10 cellular contexts compared by ENCODE assay signal in the genomic region with DNA sequence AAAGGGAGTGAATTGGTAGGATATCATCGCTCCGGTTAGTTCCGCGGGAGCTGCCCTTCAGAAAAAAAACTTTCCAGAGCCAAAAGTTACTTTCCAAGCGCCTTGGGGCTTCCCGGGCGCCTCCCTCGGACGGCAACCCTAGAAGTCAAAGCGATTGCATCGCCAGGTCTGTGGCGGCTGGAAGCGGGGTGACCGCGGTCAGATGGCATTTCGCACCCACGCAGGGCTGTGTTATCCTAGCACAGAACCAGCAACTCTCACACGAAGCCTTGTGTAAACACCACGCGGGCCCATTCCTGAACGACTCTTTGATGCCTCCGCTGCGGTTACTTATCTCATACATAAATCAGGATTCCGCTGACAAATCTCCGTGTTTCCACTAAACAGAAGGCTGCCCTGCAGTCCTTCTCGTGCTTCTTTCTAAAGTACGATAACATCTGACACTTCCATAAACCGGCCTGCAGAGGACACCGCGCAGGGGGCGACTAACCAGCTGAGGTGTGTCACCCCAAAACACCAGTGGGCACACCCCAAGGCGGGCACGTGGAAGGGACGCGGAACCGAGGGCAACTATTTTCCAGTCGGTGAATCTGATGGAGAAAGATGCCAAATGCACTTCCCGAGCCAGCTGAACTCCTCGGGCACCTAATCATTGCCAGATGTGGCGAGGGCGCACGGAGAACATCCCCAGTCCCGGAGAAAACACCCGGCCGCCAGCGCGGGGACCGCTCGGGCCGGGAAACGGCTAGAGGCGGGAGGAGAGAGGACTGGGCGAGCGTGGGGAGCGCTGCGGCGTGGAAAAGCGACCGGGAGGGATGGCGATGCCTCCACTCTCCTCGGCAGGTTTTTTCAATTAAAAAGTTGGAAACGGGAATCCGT. TPM values are rescaled to one million over a fixed set of nuclear protein-coding genes. Genes with fewer than 3 reads are reported as not detected.
DNase-seq lines count a peak whose midpoint lies in the region; ATAC-seq and TF ChIP-seq lines count a peak whose summit lies in the region.
"Had no signal": no experiment of that assay in that cellular context is flagged by ENCODE, and none has a peak within 500 bp of the region (broad histone marks: within the 10 kb centered on the region; RNA-seq: fewer than 3 reads in every experiment).

No MANE protein-coding gene starts in this region.

- POLR2A ChIA-PET in activated CD4-positive, alpha-beta T cell treated with anti-CD3 and anti-CD28 coated beads for 36 hours (lab: Charles Lee), result no interaction called here

- H2AFZ ChIP-seq in neural cell (ENCODE audit: low read depth, low read length), result no peak overlapping the region

- H3K27ac Mint-ChIP-seq in endothelial cell (ENCODE audit: unreplicated experiment), result peak overlapping the region; percentile 36
- no peak overlapping the region for H3K27ac Mint-ChIP-seq in activated CD4-positive, alpha-beta T cell treated with anti-CD3 and anti-CD28 coated beads for 36 hours
- H3K27ac Mint-ChIP-seq: activated B cell treated with CpG ODN at 0.5 μM for 24 hours had no signal

- H4K20me1 ChIP-seq in neural cell (ENCODE audit: insufficient read depth), result no peaks in the 10 kb centered on the region

- H3K27me3 Mint-ChIP-seq in endothelial cell (ENCODE audit: unreplicated experiment), result peaks cover 20% of the 10 kb centered on the region
- H3K27me3 Mint-ChIP-seq in activated CD4-positive, alpha-beta T cell treated with anti-CD3 and anti-CD28 coated beads for 36 hours, result peaks cover 44% of the 10 kb centered on the region

- peak overlapping the region; percentile 65 for H3K4me3 ChIP-seq in neural cell (ENCODE audit: low read length)

- no peak for TF ChIP-seq RAD21 in neural cell (conservative IDR thresholded peaks at IDR 0.05)

- ATAC-seq in HG03175 (IDR thresholded peaks at IDR 0.05; ENCODE audit: unreplicated experiment) (no peak), GM19328 (IDR thresholded peaks at IDR 0.05; ENCODE audit: unreplicated experiment) (no peak)
- no peak for ATAC-seq in activated CD4-positive, alpha-beta T cell treated with anti-CD3 and anti-CD28 coated beads for 36 hours

- no peaks in the 10 kb centered on the region for H3K36me3 ChIP-seq in neural cell (ENCODE audit: insufficient read depth, low read length)
- H3K36me3 ChIP-seq: neutrophil had no signal

- H3K9me2 ChIP-seq in neural cell (ENCODE audit: insufficient read depth, low read length), result no peaks in the 10 kb centered on the region

- CTCF ChIA-PET in activated CD4-positive, alpha-beta T cell treated with anti-CD3 and anti-CD28 coated beads for 36 hours (lab: Charles Lee), result no interaction called here

- no peak for TF ChIP-seq EP300 in neural cell (conservative IDR thresholded peaks at IDR 0.05; ENCODE audit: poor library complexity, severe bottlenecking)

- peak; percentile 75 for DNase-seq in AG08396 (ENCODE audit: low spot score)
- peak; percentile 9 for DNase-seq in KBM-7
- DNase-seq in endothelial cell (ENCODE audit: low spot score), result peak; percentile 22
- DNase-seq in NCI-H1930 (lab: John Stamatoyannopoulos, UW), result no peak
- no peak for DNase-seq in activated CD4-positive, alpha-beta T cell treated with anti-CD3 and anti-CD28 coated beads for 36 hours
- DNase-seq: activated B cell treated with CpG ODN at 0.5 μM for 24 hours had no signal

- peaks cover 29% of the 10 kb centered on the region for H3K4me1 Mint-ChIP-seq in endothelial cell (ENCODE audit: unreplicated experiment)
- H3K4me1 Mint-ChIP-seq in activated CD4-positive, alpha-beta T cell treated with anti-CD3 and anti-CD28 coated beads for 36 hours, result peaks cover 5% of the 10 kb centered on the region

- intact Hi-C loops in activated CD4-positive, alpha-beta T cell treated with anti-CD3 and anti-CD28 coated beads for 36 hours (cut with DNase I, micrococcal nuclease), result loop anchor here in 1 of 2 experiments (5.0 kb wide), 1 partner anchor 403 kb away; the partner anchor contains the start of gene ADCYAP1

- peaks cover 18% of the 10 kb centered on the region for H3K36me3 Mint-ChIP-seq in endothelial cell (ENCODE audit: low read depth, unreplicated experiment)
- H3K36me3 Mint-ChIP-seq in activated CD4-positive, alpha-beta T cell treated with anti-CD3 and anti-CD28 coated beads for 36 hours (ENCODE audit: low read depth), result no peaks in the 10 kb centered on the region

- H3K9me3 Mint-ChIP-seq in endothelial cell (ENCODE audit: unreplicated experiment), result no peaks in the 10 kb centered on the region
- no peaks in the 10 kb centered on the region for H3K9me3 Mint-ChIP-seq in activated CD4-positive, alpha-beta T cell treated with anti-CD3 and anti-CD28 coated beads for 36 hours (ENCODE audit: low read depth)
- H3K9me3 Mint-ChIP-seq: activated B cell treated with CpG ODN at 0.5 μM for 24 hours had no signal

- H3F3A ChIP-seq in neural cell (ENCODE audit: insufficient read depth, low read length, poor library complexity, severe bottlenecking), result no peaks in the 10 kb centered on the region

- H3K9ac ChIP-seq in neural cell (ENCODE audit: low read length), result peak overlapping the region; percentile 39

- peaks cover 40% of the 10 kb centered on the region for H3K27me3 ChIP-seq in neural cell (ENCODE audit: insufficient read depth, low read depth, low read length)

- H3K4me3 Mint-ChIP-seq in endothelial cell (ENCODE audit: unreplicated experiment), result peak overlapping the region; percentile 98
- no peak overlapping the region for H3K4me3 Mint-ChIP-seq in activated CD4-positive, alpha-beta T cell treated with anti-CD3 and anti-CD28 coated beads for 36 hours
- H3K4me3 Mint-ChIP-seq: activated B cell treated with CpG ODN at 0.5 μM for 24 hours had no signal

- TF ChIP-seq CTCF in endothelial cell (IDR thresholded peaks at IDR 0.05; ENCODE audit: unreplicated experiment) (no peak), neural cell (IDR thresholded peaks at IDR 0.05; ENCODE audit: poor library complexity, severe bottlenecking) (no peak)

- in situ Hi-C loops in KBM-7 (cut with MboI; ENCODE audit: low pct_unique_long_range_greater_than_20kb, low sequenced_read_pairs), result no loop called here

- no peak overlapping the region for H3K27ac ChIP-seq in neural cell (ENCODE audit: low read length)
- H3K27ac ChIP-seq: neutrophil had no signal

- H3K79me2 ChIP-seq in neural cell (replicated peaks; ENCODE audit: insufficient read depth, low read length), result no peaks in the 10 kb centered on the region

- H3K4me2 ChIP-seq in neural cell (ENCODE audit: low read length), result peak overlapping the region; percentile 89

- H3K9me3 ChIP-seq in neural cell (ENCODE audit: low read length), result no peaks in the 10 kb centered on the region
- H3K9me3 ChIP-seq: neutrophil had no signal

TF ChIP-seq in neural cell, 6 proteins besides CTCF, POLR2A, EP300 and RAD21:
- TF ChIP-seq POLR2AphosphoS5 (IDR thresholded peaks at IDR 0.05), result no peak
- TF ChIP-seq EZH2 (IDR thresholded peaks at IDR 0.05; ENCODE audit: borderline replicate concordance, insufficient read depth, low read length, poor library complexity, severe bottlenecking), result no peak
- no peak for TF ChIP-seq SMC3 (conservative IDR thresholded peaks at IDR 0.05; ENCODE audit: poor library complexity)
- no peak for TF ChIP-seq MXI1 (conservative IDR thresholded peaks at IDR 0.05; ENCODE audit: poor library complexity, severe bottlenecking)
- TF ChIP-seq TAF1 (IDR thresholded peaks at IDR 0.05; ENCODE audit: low read depth), result no peak
- TF ChIP-seq REST (IDR thresholded peaks at IDR 0.05; ENCODE audit: borderline replicate concordance), result no peak

RNA-seq across cellular contexts. Expression of gene COLEC12, which starts 0.9 kb away (rescaled TPM):
- total RNA-seq in endothelial cell (ENCODE audit: unreplicated experiment), result 157 TPM
- 0.42 and 0.76 TPM in 2 replicates for polyA plus RNA-seq in neural cell
- 0.24 and 0.58 TPM in 2 replicates for polyA minus RNA-seq in neural cell
- total RNA-seq in activated CD4-positive, alpha-beta T cell treated with anti-CD3 and anti-CD28 coated beads for 36 hours, result not detected
- total RNA-seq: activated B cell treated with CpG ODN at 0.5 μM for 24 hours had no signal

Comparison
In these comparisons a context has a peak if more than half of its experiments do, and no peak if none do; other contexts are left out.
1. DNase-seq: peak in AG08396 (single experiment), KBM-7 (single experiment) and endothelial cell (single experiment); none in NCI-H1930 (0 of 2) and activated CD4-positive, alpha-beta T cell treated with anti-CD3 and anti-CD28 coated beads for 36 hours (single experiment).
2. RNA of gene COLEC12, which starts 0.9 kb away (total RNA-seq): 157 TPM in endothelial cell (single experiment); not detected in activated CD4-positive, alpha-beta T cell treated with anti-CD3 and anti-CD28 coated beads for 36 hours; every median in the first group is over 100 times any median in the second.